Comparison of ENCODE assay signal across 2 cellular contexts in genomic region chr4:4640692-4641091, GRCh38.
TF ChIP-seq lines count a peak whose summit lies in the region.

No MANE protein-coding gene starts in this region.

TF ChIP-seq in GM23338, 12 proteins besides CTCF, POLR2A, EP300 and RAD21:
- no peak for TF ChIP-seq ZNF462 (CRISPR knock-in tag; IDR thresholded peaks at IDR 0.05)
- TF ChIP-seq EZH2phosphoT487 (IDR thresholded peaks at IDR 0.05; ENCODE audit: unreplicated experiment): no peak
- TF ChIP-seq, protein P1, sequence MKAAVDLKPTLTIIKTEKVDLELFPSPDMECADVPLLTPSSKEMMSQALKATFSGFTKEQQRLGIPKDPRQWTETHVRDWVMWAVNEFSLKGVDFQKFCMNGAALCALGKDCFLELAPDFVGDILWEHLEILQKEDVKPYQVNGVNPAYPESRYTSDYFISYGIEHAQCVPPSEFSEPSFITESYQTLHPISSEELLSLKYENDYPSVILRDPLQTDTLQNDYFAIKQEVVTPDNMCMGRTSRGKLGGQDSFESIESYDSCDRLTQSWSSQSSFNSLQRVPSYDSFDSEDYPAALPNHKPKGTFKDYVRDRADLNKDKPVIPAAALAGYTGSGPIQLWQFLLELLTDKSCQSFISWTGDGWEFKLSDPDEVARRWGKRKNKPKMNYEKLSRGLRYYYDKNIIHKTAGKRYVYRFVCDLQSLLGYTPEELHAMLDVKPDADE (IDR thresholded peaks at IDR 0.05): peak; percentile 53; the same call in 1 of the 2 replicates

TF ChIP-seq in IMR-90, 13 proteins besides CTCF, POLR2A, EP300 and RAD21 (continued from another document):
- no peak for TF ChIP-seq RCOR1 (IDR thresholded peaks at IDR 0.05; ENCODE audit: insufficient replicate concordance, low read length)
- no peak for TF ChIP-seq NFE2L2 (IDR thresholded peaks at IDR 0.05; ENCODE audit: low read depth, low read length)
